In genomic region chr10:78356291-78356915, GRCh38 we compare ENCODE assay signal across 2 cellular contexts.
TF ChIP-seq lines count a peak whose summit lies in the region.

No MANE protein-coding gene starts in this region.

TF ChIP-seq in H1, 55 proteins besides CTCF, POLR2A, EP300 and RAD21:
- TF ChIP-seq SP1 (IDR thresholded peaks at IDR 0.05; ENCODE audit: low read depth, low read length) = no peak
- TF ChIP-seq RBBP5 (IDR thresholded peaks at IDR 0.05; ENCODE audit: borderline replicate concordance, low read depth, low read length) = no peak
- TF ChIP-seq SIX5 (IDR thresholded peaks at IDR 0.05; ENCODE audit: low read depth, low read length) = no peak
- no peak for TF ChIP-seq SIN3A (conservative IDR thresholded peaks at IDR 0.05 in 1 of 2, IDR thresholded peaks at IDR 0.05 in 1 of 2; ENCODE audit: low read depth in 1 of 2, low read length in 2 of 2)
- no peak for TF ChIP-seq GTF2F1 (IDR thresholded peaks at IDR 0.05; ENCODE audit: borderline replicate concordance, low read depth, low read length)
- no peak for TF ChIP-seq MAX (IDR thresholded peaks at IDR 0.05)
- no peak for TF ChIP-seq SRF (IDR thresholded peaks at IDR 0.05; ENCODE audit: low read depth, low read length)
- TF ChIP-seq E2F6 (IDR thresholded peaks at IDR 0.05) = no peak
- no peak for TF ChIP-seq KDM4A (IDR thresholded peaks at IDR 0.05; ENCODE audit: low read depth, low read length, severe bottlenecking)
- no peak for TF ChIP-seq KDM5A (IDR thresholded peaks at IDR 0.05; ENCODE audit: low read length)
- no peak for TF ChIP-seq TCF12 (IDR thresholded peaks at IDR 0.05; ENCODE audit: low read depth, low read length)
- no peak for TF ChIP-seq KDM1A (IDR thresholded peaks at IDR 0.05; ENCODE audit: borderline replicate concordance, low read length)
- no peak for TF ChIP-seq PHF8 (conservative IDR thresholded peaks at IDR 0.05; ENCODE audit: low read depth, low read length)
- TF ChIP-seq SUZ12 (IDR thresholded peaks at IDR 0.05; ENCODE audit: low read length) = no peak
- no peak for TF ChIP-seq YY1 (IDR thresholded peaks at IDR 0.05; ENCODE audit: low read depth, low read length)
- no peak for TF ChIP-seq SP2 (IDR thresholded peaks at IDR 0.05; ENCODE audit: low read length)
- TF ChIP-seq BACH1 (IDR thresholded peaks at IDR 0.05; ENCODE audit: low read length) = no peak
- no peak for TF ChIP-seq TAF7 (optimal IDR thresholded peaks at IDR 0.05; ENCODE audit: borderline replicate concordance, low read depth, low read length)

TF ChIP-seq in HEK293T, 16 proteins besides CTCF, POLR2A, EP300 and RAD21:
- TF ChIP-seq FOXM1 (IDR thresholded peaks at IDR 0.05; ENCODE audit: borderline replicate concordance) (no peak), HDGF (IDR thresholded peaks at IDR 0.05; ENCODE audit: borderline replicate concordance) (no peak), SUZ12 (IDR thresholded peaks at IDR 0.05) (no peak), SP1 (IDR thresholded peaks at IDR 0.05) (no peak), ARNT (IDR thresholded peaks at IDR 0.05) (no peak), TARDBP (IDR thresholded peaks at IDR 0.05) (no peak)
